Comparison of ENCODE assay signal across 18 cellular contexts in the genomic region with DNA sequence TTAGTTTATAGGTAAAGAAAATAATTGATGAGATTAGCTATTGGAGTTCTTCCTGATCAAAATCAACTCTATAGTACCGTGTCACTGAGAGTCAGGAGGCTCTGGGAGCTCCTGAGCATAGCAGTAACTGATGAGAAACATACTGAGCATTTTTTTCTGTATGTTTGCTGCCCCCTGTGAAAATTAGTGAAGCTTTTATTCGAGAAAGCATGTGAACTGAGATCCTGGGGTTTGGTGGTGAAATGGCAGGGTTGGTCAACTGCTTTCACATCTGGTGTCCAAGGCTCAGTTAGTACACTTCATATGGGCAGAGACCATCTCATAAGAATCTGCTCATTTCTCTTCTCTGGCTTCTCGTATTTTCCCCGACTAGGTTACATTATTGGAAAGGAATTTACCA. TPM values are rescaled to one million over a fixed set of nuclear protein-coding genes. Genes with fewer than 3 reads are reported as not detected.
DNase-seq lines count a peak whose midpoint lies in the region; ATAC-seq and TF ChIP-seq lines count a peak whose summit lies in the region.
"Had no signal": no experiment of that assay in that cellular context is flagged by ENCODE, and none has a peak within 500 bp of the region (broad histone marks: within the 10 kb centered on the region; RNA-seq: fewer than 3 reads in every experiment).

No MANE protein-coding gene starts in this region.

- no peak overlapping the region for H3K27ac Mint-ChIP-seq in WTC11
- H3K27ac Mint-ChIP-seq: activated B cell treated with CpG ODN at 0.5 μM for 24 hours had no signal

- peak overlapping the region; percentile 42 for H3K4me3 Mint-ChIP-seq in WTC11
- H3K4me3 Mint-ChIP-seq: activated B cell treated with CpG ODN at 0.5 μM for 24 hours had no signal

- peaks cover 17% of the 10 kb centered on the region; the same call in 1 of the 2 replicates for H3K27me3 Mint-ChIP-seq in WTC11 (ENCODE audit: low read depth)

- ATAC-seq in WTC11, result no peak
- ATAC-seq: left lung had no signal

- POLR2A ChIA-PET in WTC11 (lab: Charles Lee), result no interaction called here

- peaks cover 3% of the 10 kb centered on the region; the same call in 1 of the 2 replicates for H3K9me3 Mint-ChIP-seq in WTC11
- H3K9me3 Mint-ChIP-seq: activated B cell treated with CpG ODN at 0.5 μM for 24 hours had no signal

- CTCF ChIA-PET in WTC11 (lab: Charles Lee), result interaction anchor here (5.3 to 5.7 kb wide), 2 partner anchors 18 to 250 kb away, joined by 66 to 181 read pairs; no protein-coding TSS in a partner anchor

- DNase-seq in AG20443 (ENCODE audit: low spot score) (peak; percentile 40), HCEC 1CT (peak; percentile 29), NCI-H69 (lab: John Stamatoyannopoulos, UW) (peak; percentile 74), WTC11 (ENCODE audit: low spot score) (no peak), Ammon's horn (ENCODE audit: low spot score) (no peak), hepatic stellate cell (ENCODE audit: low spot score) (no peak), NK-92 (lab: John Stamatoyannopoulos, UW; ENCODE audit: unreplicated experiment) (no peak)
- DNase-seq in activated CD4-positive, alpha-beta T cell treated with anti-CD3 and anti-CD28 coated beads for 48 hours, result no peak
- DNase-seq: activated B cell treated with CpG ODN at 0.5 μM for 24 hours; activated effector memory CD4-positive, alpha-beta T cell treated with Interleukin-2 at 50 U/mL for 16 hours; amygdala; Caco-2; cerebellar nuclear complex; left lung; NCI-H1092; NCI-H2171; nucleus accumbens; stimulated activated CD4-positive, alpha-beta T cell treated with anti-CD3 and anti-CD28 coated beads, Interleukin-2, amount 100 ng/mL, for 48 hours had no signal

- TF ChIP-seq CTCF in WTC11 (IDR thresholded peaks at IDR 0.05), result no peak

- H3K36me3 Mint-ChIP-seq in WTC11, result no peaks in the 10 kb centered on the region

- H3K4me1 Mint-ChIP-seq in WTC11, result peaks cover 5% of the 10 kb centered on the region

TF ChIP-seq in WTC11, 78 proteins besides CTCF, POLR2A, EP300 and RAD21:
- TF ChIP-seq AR (CRISPR knock-in tag; IDR thresholded peaks at IDR 0.05) (no peak), ATF3 (CRISPR knock-in tag; conservative IDR thresholded peaks at IDR 0.05) (no peak), ZNF512 (CRISPR knock-in tag; IDR thresholded peaks at IDR 0.05; ENCODE audit: borderline replicate concordance) (no peak), CDX4 (CRISPR knock-in tag; IDR thresholded peaks at IDR 0.05; ENCODE audit: borderline replicate concordance) (no peak), HMGA2 (CRISPR knock-in tag; IDR thresholded peaks at IDR 0.05) (no peak), NFATC4 (CRISPR knock-in tag; IDR thresholded peaks at IDR 0.05) (no peak), TP53 (CRISPR knock-in tag; IDR thresholded peaks at IDR 0.05) (no peak), NFYB (CRISPR knock-in tag; conservative IDR thresholded peaks at IDR 0.05; ENCODE audit: low read depth) (no peak), ATF6 (CRISPR knock-in tag; IDR thresholded peaks at IDR 0.05) (no peak), CBFB (CRISPR knock-in tag; IDR thresholded peaks at IDR 0.05; ENCODE audit: low read depth) (no peak)
- TF ChIP-seq, protein P1, sequence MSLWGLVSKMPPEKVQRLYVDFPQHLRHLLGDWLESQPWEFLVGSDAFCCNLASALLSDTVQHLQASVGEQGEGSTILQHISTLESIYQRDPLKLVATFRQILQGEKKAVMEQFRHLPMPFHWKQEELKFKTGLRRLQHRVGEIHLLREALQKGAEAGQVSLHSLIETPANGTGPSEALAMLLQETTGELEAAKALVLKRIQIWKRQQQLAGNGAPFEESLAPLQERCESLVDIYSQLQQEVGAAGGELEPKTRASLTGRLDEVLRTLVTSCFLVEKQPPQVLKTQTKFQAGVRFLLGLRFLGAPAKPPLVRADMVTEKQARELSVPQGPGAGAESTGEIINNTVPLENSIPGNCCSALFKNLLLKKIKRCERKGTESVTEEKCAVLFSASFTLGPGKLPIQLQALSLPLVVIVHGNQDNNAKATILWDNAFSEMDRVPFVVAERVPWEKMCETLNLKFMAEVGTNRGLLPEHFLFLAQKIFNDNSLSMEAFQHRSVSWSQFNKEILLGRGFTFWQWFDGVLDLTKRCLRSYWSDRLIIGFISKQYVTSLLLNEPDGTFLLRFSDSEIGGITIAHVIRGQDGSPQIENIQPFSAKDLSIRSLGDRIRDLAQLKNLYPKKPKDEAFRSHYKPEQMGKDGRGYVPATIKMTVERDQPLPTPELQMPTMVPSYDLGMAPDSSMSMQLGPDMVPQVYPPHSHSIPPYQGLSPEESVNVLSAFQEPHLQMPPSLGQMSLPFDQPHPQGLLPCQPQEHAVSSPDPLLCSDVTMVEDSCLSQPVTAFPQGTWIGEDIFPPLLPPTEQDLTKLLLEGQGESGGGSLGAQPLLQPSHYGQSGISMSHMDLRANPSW (CRISPR knock-in tag; conservative IDR thresholded peaks at IDR 0.05; ENCODE audit: low read depth), result no peak
- TF ChIP-seq, protein P2, sequence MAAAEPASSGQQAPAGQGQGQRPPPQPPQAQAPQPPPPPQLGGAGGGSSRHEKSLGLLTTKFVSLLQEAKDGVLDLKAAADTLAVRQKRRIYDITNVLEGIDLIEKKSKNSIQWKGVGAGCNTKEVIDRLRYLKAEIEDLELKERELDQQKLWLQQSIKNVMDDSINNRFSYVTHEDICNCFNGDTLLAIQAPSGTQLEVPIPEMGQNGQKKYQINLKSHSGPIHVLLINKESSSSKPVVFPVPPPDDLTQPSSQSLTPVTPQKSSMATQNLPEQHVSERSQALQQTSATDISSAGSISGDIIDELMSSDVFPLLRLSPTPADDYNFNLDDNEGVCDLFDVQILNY (CRISPR knock-in tag; IDR thresholded peaks at IDR 0.05), result no peak

RNA-seq across cellular contexts. Expression of gene ABT1, which starts 4.1 kb away (rescaled TPM):
- 21.0 to 22.1 TPM (median 21.6 TPM) in 3 replicates for total RNA-seq in WTC11 (2021)

RNA-seq across cellular contexts. Expression of gene HMGN4, which starts 54.5 kb away (rescaled TPM):
- 57.1 to 67.4 TPM (median 57.6 TPM) in 3 replicates for total RNA-seq in WTC11 (2021)

Comparison
In these comparisons a context has a peak if more than half of its experiments do, and no peak if none do; other contexts are left out.
1. DNase-seq: peak in AG20443 (single experiment), HCEC 1CT (single experiment) and NCI-H69 (single experiment); none in WTC11 (single experiment), Ammon's horn (single experiment), hepatic stellate cell (single experiment), NK-92 (single experiment) and activated CD4-positive, alpha-beta T cell treated with anti-CD3 and anti-CD28 coated beads for 48 hours (single experiment).